9 cellular contexts compared by ENCODE assay signal in the genomic region with DNA sequence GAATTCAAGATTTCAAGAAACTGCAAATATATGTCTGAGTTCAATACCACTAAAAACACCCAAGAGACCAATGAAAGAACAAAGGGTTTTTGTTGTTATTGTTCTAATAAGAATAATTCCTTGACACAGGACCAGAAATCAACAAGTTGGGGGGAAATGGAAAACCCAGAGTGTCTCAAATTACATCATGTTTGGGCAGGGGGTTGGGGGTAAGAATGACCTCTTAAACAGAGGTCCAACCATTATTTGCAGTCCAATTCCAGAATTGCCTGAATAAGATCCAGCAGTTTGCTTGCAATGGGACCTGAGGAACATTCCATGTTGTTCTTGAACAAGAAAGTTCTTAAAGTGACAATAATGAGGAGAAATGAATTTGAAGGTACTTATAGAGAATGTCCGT.
"Had no signal": no experiment of that assay in that cellular context is flagged by ENCODE, and none has a peak within 500 bp of the region (broad histone marks: within the 10 kb centered on the region; RNA-seq: fewer than 3 reads in every experiment).

No MANE protein-coding gene starts in this region.

- H3K27ac Mint-ChIP-seq: GM23338, IgD-negative memory B cell had no signal

- H3K9ac ChIP-seq: KMS-11 had no signal

- H3K4me3 ChIP-seq: GM23338, HAP-1 had no signal

- H3K36me3 ChIP-seq: HAP-1 had no signal

- FAIRE-seq: H1 had no signal

- DNase-seq: H7, KBM-7 had no signal

- H3K9me3 Mint-ChIP-seq: GM23338, IgD-negative memory B cell had no signal

- H3K27me3 Mint-ChIP-seq: IgD-negative memory B cell had no signal

- H3K27ac ChIP-seq: HL-60, KMS-11 had no signal

- ATAC-seq: GM23338, HCT116 had no signal

- H3K4me3 Mint-ChIP-seq: GM23338, IgD-negative memory B cell had no signal

- H3K9me3 ChIP-seq: HAP-1 had no signal
